ENCODE assay signal across 8 cellular contexts in genomic region chr12:119988788-119989618, GRCh38. TPM values are rescaled to one million over a fixed set of nuclear protein-coding genes. Genes with fewer than 3 reads are reported as not detected.
A peak's percentile ranks its signal among the peaks of the same experiment; 100 is the strongest.
DNase-seq lines count a peak whose midpoint lies in the region; ATAC-seq, FAIRE-seq and TF ChIP-seq lines count a peak whose summit lies in the region.

Gene BICDL1 (plus strand): TSS chr12:119989236. CDS start chr12:119989869, 633 bp downstream.

- no peak for TF ChIP-seq POLR2A in H1 (IDR thresholded peaks at IDR 0.05; ENCODE audit: control extremely low read depth in 1 of 2, low read depth in 2 of 2, low read length in 2 of 2)

- H3K18ac ChIP-seq in H1 (ENCODE audit: extremely low read depth, low read length), result peak within 1 kb of the TSS; percentile 5; the same call in 1 of the 2 replicates

- H3K14ac ChIP-seq in H1 (ENCODE audit: insufficient read length), result no peak within 1 kb of the TSS

- H3K23ac ChIP-seq in H1 (ENCODE audit: insufficient read length), result no peak within 1 kb of the TSS

- 0 out of 2 replicates have a peak within 1 kb of the TSS, but pooled peaks have one; percentile 14 for H2AFZ ChIP-seq in H1 (ENCODE audit: low read length)

- no peaks in the 10 kb centered on the region; a peak in 1 of 8 replicates for H3K36me3 ChIP-seq in H1 (ENCODE audit: control insufficient read depth in 2 of 4, insufficient read depth in 4 of 4, low read length in 3 of 4)

- 0 out of 2 replicates have a peak within 1 kb of the TSS, but pooled peaks have one; percentile 20 for H2BK12ac ChIP-seq in H1 (ENCODE audit: low read depth, low read length)

- ATAC-seq in GM21360 (IDR thresholded peaks at IDR 0.05; ENCODE audit: unreplicated experiment), result peak; percentile 82

- no peaks in the 10 kb centered on the region for H3K9me3 ChIP-seq in H1 (ENCODE audit: insufficient read depth in 2 of 2, low read depth in 1 of 2, low read length in 1 of 2)

- no peak within 1 kb of the TSS; the same call in 1 of the 2 replicates for H4K8ac ChIP-seq in H1 (ENCODE audit: extremely low read depth, insufficient read depth, low read length)

- no peak within 1 kb of the TSS for H4K91ac ChIP-seq in H1 (replicated peaks; ENCODE audit: insufficient read length, low read length)

- peaks cover 8% of the 10 kb centered on the region for H3K23me2 ChIP-seq in H1 (ENCODE audit: low read depth, low read length)

- peak within 1 kb of the TSS; percentile 28 for H4K5ac ChIP-seq in H1 (ENCODE audit: insufficient read length, low read depth, low read length)

- H2BK120ac ChIP-seq in H1 (replicated peaks; ENCODE audit: low read depth, low read length), result no peak within 1 kb of the TSS

- no peak within 1 kb of the TSS for H3K27ac ChIP-seq in H1 (ENCODE audit: low read depth, low read length)

- POLR2A ChIA-PET in H1 (lab: Charles Lee; ENCODE audit: partially characterized antibody), result interaction anchor here (1.0 to 3.0 kb wide), 9 partner anchors 11 to 302 kb away, joined by 3 to 12 read pairs (median 4); partner anchors contain the start of genes RNU4-2 and RPLP0

- H3K9ac ChIP-seq in H1 (replicated peaks in 1 of 4; ENCODE audit: extremely low read depth in 1 of 4, low read depth in 3 of 4, low read length in 3 of 4), result peak within 1 kb of the TSS in 1 of 4 experiments; percentile 76; a peak in 3 of 7 replicates

- DNase-seq in COLO668 (lab: John Stamatoyannopoulos, UW; ENCODE audit: unreplicated experiment), result peak; percentile 100
- peak; percentile 96 for DNase-seq in HT-29 (ENCODE audit: low spot score)
- peak; percentile 80 to 82 for DNase-seq in NOMO-1 (lab: John Stamatoyannopoulos, UW; ENCODE audit: unreplicated experiment in 2 of 2)
- DNase-seq in activated CD8-positive, alpha-beta memory T cell treated with anti-CD3 and anti-CD28 coated beads for 4 hours (ENCODE audit: low read depth in 2 of 2), result peak; percentile 93 to 97
- DNase-seq in H1 (ENCODE audit: low read depth in 1 of 2, low spot score in 2 of 2), result peak; percentile 93 to 96
- peak; percentile 11 for DNase-seq in midbrain (lab: John Stamatoyannopoulos, UW)
- peak; percentile 98 to 99 for DNase-seq in stimulated activated CD8-positive, alpha-beta memory T cell treated with anti-CD3 and anti-CD28 coated beads, Interleukin-2, amount 100 ng/mL, for 48 hours (ENCODE audit: low read depth in 2 of 2)

- H2BK15ac ChIP-seq in H1 (ENCODE audit: low read length), result no peak within 1 kb of the TSS

- peaks cover 6 to 11% (median 9%) of the 10 kb centered on the region in 4 experiments for H3K4me1 ChIP-seq in H1 (replicated peaks in 1 of 4; ENCODE audit: control insufficient read depth in 3 of 4, insufficient read depth in 4 of 4, low read length in 3 of 4)

- no peak for FAIRE-seq in H1 (lab: Jason Lieb, UNC)

- no peak within 1 kb of the TSS for H3K4ac ChIP-seq in H1 (replicated peaks; ENCODE audit: insufficient read length, low read depth, low read length)

- H3K79me2 ChIP-seq in H1 (ENCODE audit: control insufficient read depth in 1 of 2, insufficient read depth in 2 of 2, low read length in 2 of 2), result no peaks in the 10 kb centered on the region

- no peak within 1 kb of the TSS for H2BK20ac ChIP-seq in H1 (ENCODE audit: low read length)

- H3K56ac ChIP-seq in H1 (replicated peaks; ENCODE audit: insufficient read length, low read depth, low read length), result no peak within 1 kb of the TSS

- TF ChIP-seq CTCF in H1 (IDR thresholded peaks at IDR 0.05; ENCODE audit: control extremely low read depth in 1 of 3, insufficient read depth in 1 of 3, low read depth in 1 of 3, low read length in 3 of 3), result no peak

- no peaks in the 10 kb centered on the region; a peak in 2 of 7 replicates for H3K27me3 ChIP-seq in H1 (replicated peaks in 1 of 4; ENCODE audit: control insufficient read depth in 3 of 4, extremely low read depth in 1 of 4, insufficient read depth in 3 of 4, low read length in 3 of 4)

- no peak within 1 kb of the TSS for H2BK5ac ChIP-seq in H1 (ENCODE audit: low read depth, low read length)

- H3K79me1 ChIP-seq in H1 (ENCODE audit: low read depth, low read length), result 0 out of 2 replicates have a peak, but pooled peaks cover 3% of the 10 kb centered on the region

- H3K4me3 ChIP-seq in H1 (ENCODE audit: extremely low read depth in 1 of 4, insufficient read depth in 2 of 4, low read depth in 3 of 4, low read length in 4 of 4), result peak within 1 kb of the TSS; percentile 59 to 69 (median 62)

- CTCF ChIA-PET in H1 (lab: Charles Lee; ENCODE audit: partially characterized antibody), result interaction anchor here (0.8 to 2.4 kb wide), 7 partner anchors 21 to 131 kb away, joined by 3 to 12 read pairs (median 3); no protein-coding TSS in a partner anchor

- peak within 1 kb of the TSS; percentile 89 to 93 for H3K4me2 ChIP-seq in H1 (ENCODE audit: insufficient read depth in 1 of 2, low read depth in 2 of 2, low read length in 2 of 2)

- TF ChIP-seq EP300 in H1 (IDR thresholded peaks at IDR 0.05; ENCODE audit: borderline replicate concordance in 1 of 2, low read depth in 2 of 2, low read length in 2 of 2), result no peak

- H4K20me1 ChIP-seq in H1 (replicated peaks in 1 of 2; ENCODE audit: control insufficient read depth in 1 of 2, insufficient read depth in 2 of 2, low read length in 2 of 2), result peaks cover 0 to 8% of the 10 kb centered on the region in 2 experiments

- TF ChIP-seq RAD21 in H1 (IDR thresholded peaks at IDR 0.05 in 1 of 2, conservative IDR thresholded peaks at IDR 0.05 in 1 of 2; ENCODE audit: low read depth in 2 of 2, low read length in 2 of 2), result no peak

- no peak within 1 kb of the TSS for H2AK5ac ChIP-seq in H1 (ENCODE audit: low read depth, low read length)

- WGBS in H1 (ENCODE audit: extremely low coverage in 1 of 2, insufficient coverage in 1 of 2, insufficient read length in 1 of 2, insufficient replicate concordance in 2 of 2, low coverage in 1 of 2, low lambda C conversion rate in 2 of 2, missing lambda C conversion rate in 1 of 2), 2 experiments, result 3% methylated on average over 24 of the region's 111 CpGs; no CpG with 5 or more reads in 1 of the 2 experiments

TF ChIP-seq in H1, 55 proteins besides CTCF, POLR2A, EP300 and RAD21 (continues in another document):
- peak; percentile 15; the same call in 1 of the 2 replicates for TF ChIP-seq MAX (IDR thresholded peaks at IDR 0.05)
- TF ChIP-seq RXRA (IDR thresholded peaks at IDR 0.05; ENCODE audit: insufficient read depth, low read depth, low read length), result no peak
- no peak for TF ChIP-seq YY1 (IDR thresholded peaks at IDR 0.05; ENCODE audit: low read depth, low read length)
- TF ChIP-seq BRCA1 (IDR thresholded peaks at IDR 0.05; ENCODE audit: low read depth, low read length), result no peak
- TF ChIP-seq ASH2L (IDR thresholded peaks at IDR 0.05; ENCODE audit: low read length), result peak; percentile 11
- no peak for TF ChIP-seq POLR2AphosphoS5 (IDR thresholded peaks at IDR 0.05; ENCODE audit: low read depth, low read length)
- no peak for TF ChIP-seq BCL11A (IDR thresholded peaks at IDR 0.05; ENCODE audit: low read depth in 2 of 2, low read length in 2 of 2)
- no peak for TF ChIP-seq SUZ12 (IDR thresholded peaks at IDR 0.05; ENCODE audit: low read length)
- TF ChIP-seq NRF1 (IDR thresholded peaks at IDR 0.05; ENCODE audit: low read depth, low read length), result 0 out of 2 replicates have a peak, but pooled peaks have one; percentile 21
- peak; percentile 39; the same call in 1 of the 2 replicates for TF ChIP-seq CREB1 (IDR thresholded peaks at IDR 0.05)
- TF ChIP-seq SP1 (IDR thresholded peaks at IDR 0.05; ENCODE audit: low read depth, low read length), result no peak
- peak; percentile 65 for TF ChIP-seq KDM4A (IDR thresholded peaks at IDR 0.05; ENCODE audit: low read depth, low read length, severe bottlenecking)
- peak; percentile 19 to 37; a peak in 2 of 4 replicates for TF ChIP-seq SIN3A (conservative IDR thresholded peaks at IDR 0.05 in 1 of 2, IDR thresholded peaks at IDR 0.05 in 1 of 2; ENCODE audit: low read depth in 1 of 2, low read length in 2 of 2)
- TF ChIP-seq TAF7 (optimal IDR thresholded peaks at IDR 0.05; ENCODE audit: borderline replicate concordance, low read depth, low read length), result peak; percentile 24
- TF ChIP-seq EGR1 (IDR thresholded peaks at IDR 0.05; ENCODE audit: borderline replicate concordance, low read depth, low read length), result 0 out of 2 replicates have a peak, but pooled peaks have one; percentile 33
- no peak for TF ChIP-seq CHD1 (IDR thresholded peaks at IDR 0.05; ENCODE audit: low read depth, low read length)
- TF ChIP-seq USF2 (IDR thresholded peaks at IDR 0.05; ENCODE audit: low read length), result no peak
- TF ChIP-seq SP4 (IDR thresholded peaks at IDR 0.05; ENCODE audit: low read length), result 0 out of 2 replicates have a peak, but pooled peaks have one; percentile 25
- TF ChIP-seq TCF12 (IDR thresholded peaks at IDR 0.05; ENCODE audit: low read depth, low read length), result peak; percentile 46; the same call in 1 of the 2 replicates
- no peak for TF ChIP-seq CHD2 (IDR thresholded peaks at IDR 0.05; ENCODE audit: low read length)
- peak; percentile 67; the same call in 1 of the 2 replicates for TF ChIP-seq BACH1 (IDR thresholded peaks at IDR 0.05; ENCODE audit: low read length)
- peak; percentile 54 for TF ChIP-seq PHF8 (conservative IDR thresholded peaks at IDR 0.05; ENCODE audit: low read depth, low read length)
- TF ChIP-seq GTF2F1 (IDR thresholded peaks at IDR 0.05; ENCODE audit: borderline replicate concordance, low read depth, low read length), result no peak

RNA-seq across cellular contexts. Expression of gene BICDL1, which starts in this region (rescaled TPM):
- 19.9 and 21.5 TPM in 2 replicates for total RNA-seq in HT-29 (2014; rRNA removed; shearing (Covaris generic))
- 25.9 and 26.9 TPM in 2 replicates for total RNA-seq in H1 (2021; fragmentation: NEBNext Ultra II Directional; extraction: Animal tissue kit (Norgen Biotek cat#: 25700))
- polyA plus RNA-seq in H1 (2011; rRNA removed), result 17.2 and 18.4 TPM in 2 replicates
- 23.6 TPM for polyA plus RNA-seq in H1 (2011; cell fraction: cytosol; rRNA removed)
- 104 TPM for polyA plus RNA-seq in H1 (2011; cell fraction: nucleus; rRNA removed)
- polyA plus RNA-seq in H1 (2012, experiment 1 of 2), result 20.1 to 29.4 TPM (median 24.4 TPM) in 4 replicates
- polyA plus RNA-seq in H1 (2012, experiment 2 of 2), result 10.7 TPM
- polyA plus RNA-seq in H1 (2013, experiment 1 of 2), result 20.7 TPM
- polyA plus RNA-seq in H1 (2013, experiment 2 of 2), result 18.4 TPM
- polyA minus RNA-seq in H1 (2011; rRNA and poly(A)+ RNA removed), result 7.9 and 11.2 TPM in 2 replicates
- 11.3 TPM for polyA minus RNA-seq in H1 (2011; cell fraction: cytosol; rRNA and poly(A)+ RNA removed)
- 12.6 TPM for polyA minus RNA-seq in H1 (2011; cell fraction: nucleus; rRNA and poly(A)+ RNA removed)

Comparison
In these comparisons a context has a peak if more than half of its experiments do, and no peak if none do; other contexts are left out.
1. DNase-seq: peak in every context shown above with its lines; median percentile 100 in COLO668; 98 in stimulated activated CD8-positive, alpha-beta memory T cell treated with anti-CD3 and anti-CD28 coated beads, Interleukin-2, amount 100 ng/mL, for 48 hours; 96 in HT-29; 95 in activated CD8-positive, alpha-beta memory T cell treated with anti-CD3 and anti-CD28 coated beads for 4 hours; 94 in H1; 81 in NOMO-1; 11 in midbrain.